12 cellular contexts compared by ENCODE assay signal in genomic region chr16:23999663-24000062, GRCh38.
DNase-seq lines count a peak whose midpoint lies in the region; ATAC-seq, FAIRE-seq and TF ChIP-seq lines count a peak whose summit lies in the region.
"Had no signal": no experiment of that assay in that cellular context is flagged by ENCODE, and none has a peak within 500 bp of the region (broad histone marks: within the 10 kb centered on the region; RNA-seq: fewer than 3 reads in every experiment).

No MANE protein-coding gene starts in this region.

- no peaks in the 10 kb centered on the region for H3K9me3 Mint-ChIP-seq in T-cell
- H3K9me3 Mint-ChIP-seq: dendritic cell treated with granulocyte-macrophage colony-stimulating factor and Interleukin-4, amounts not matched to agents 40 ng/mL and 50 ng/mL, for 4 days had no signal

- dilution Hi-C loops in keratinocyte (cut with MboI; ENCODE audit: extremely low pct_ligation_motif_present, low sequenced_read_pairs) = no loop called here

- H3K27me3 Mint-ChIP-seq in T-cell = no peaks in the 10 kb centered on the region
- H3K27me3 Mint-ChIP-seq: dendritic cell treated with granulocyte-macrophage colony-stimulating factor and Interleukin-4, amounts not matched to agents 40 ng/mL and 50 ng/mL, for 4 days had no signal

- TF ChIP-seq POLR2A in esophagus squamous epithelium (IDR thresholded peaks at IDR 0.05) = no peak
- no peak for TF ChIP-seq POLR2A in upper lobe of left lung (IDR thresholded peaks at IDR 0.05)

- no peak overlapping the region for H3K4me2 ChIP-seq in keratinocyte (ENCODE audit: control insufficient read depth, extremely low read depth, insufficient read depth, low read depth, low read length)

- TF ChIP-seq CTCF in keratinocyte (optimal IDR thresholded peaks at IDR 0.05 in 1 of 3, IDR thresholded peaks at IDR 0.05 in 1 of 3, conservative IDR thresholded peaks at IDR 0.05 in 1 of 3; ENCODE audit: extremely low read depth in 1 of 3, insufficient read depth in 2 of 3, low read length in 3 of 3) (no peak), esophagus squamous epithelium (IDR thresholded peaks at IDR 0.05) (no peak), upper lobe of left lung (IDR thresholded peaks at IDR 0.05) (no peak), foreskin keratinocyte (conservative IDR thresholded peaks at IDR 0.05) (no peak)

- H3K36me3 Mint-ChIP-seq in T-cell = peaks cover 38% of the 10 kb centered on the region

- H3K4me1 Mint-ChIP-seq in T-cell = peaks cover 10 to 17% (median 14%) of the 10 kb centered on the region in 3 donors

- H3K4me3 Mint-ChIP-seq in T-cell = no peak overlapping the region
- H3K4me3 Mint-ChIP-seq: dendritic cell treated with granulocyte-macrophage colony-stimulating factor and Interleukin-4, amounts not matched to agents 40 ng/mL and 50 ng/mL, for 4 days had no signal

- ATAC-seq in HG03432 (IDR thresholded peaks at IDR 0.05; ENCODE audit: unreplicated experiment) = peak; percentile 84
- ATAC-seq in T-cell (replicated peaks in 1 of 4) = no peak
- no peak for ATAC-seq in upper lobe of left lung (ENCODE audit: low FRiP score in 2 of 2)
- ATAC-seq in foreskin keratinocyte = no peak
- ATAC-seq: SK-N-SH treated with all-trans-retinoic acid at 6 μM for 48 hours had no signal

- POLR2A ChIA-PET in T-cell (lab: Charles Lee) = no interaction called here

- H3K4me1 ChIP-seq in keratinocyte (ENCODE audit: control insufficient read depth, extremely low read depth, insufficient read depth, low read length) (peaks cover 13% of the 10 kb centered on the region), esophagus squamous epithelium (no peaks in the 10 kb centered on the region), upper lobe of left lung (no peaks in the 10 kb centered on the region), foreskin keratinocyte (no peaks in the 10 kb centered on the region)

- no peak overlapping the region for H3K27ac Mint-ChIP-seq in T-cell
- H3K27ac Mint-ChIP-seq: dendritic cell treated with granulocyte-macrophage colony-stimulating factor and Interleukin-4, amounts not matched to agents 40 ng/mL and 50 ng/mL, for 4 days had no signal

- no peak overlapping the region for H3K27ac ChIP-seq in keratinocyte (ENCODE audit: control insufficient read depth, insufficient read depth, low read length)
- no peak overlapping the region for H3K27ac ChIP-seq in esophagus squamous epithelium
- no peak overlapping the region for H3K27ac ChIP-seq in upper lobe of left lung
- no peak overlapping the region for H3K27ac ChIP-seq in foreskin keratinocyte

- peak; percentile 17 for FAIRE-seq in keratinocyte (lab: Jason Lieb, UNC)

- intact Hi-C loops in esophagus squamous epithelium (cut with DNase I) = no loop called here

- H3K9me1 ChIP-seq in keratinocyte (ENCODE audit: control insufficient read depth, extremely low read depth, insufficient read depth, low read length) = no peaks in the 10 kb centered on the region

- H3K9me3 ChIP-seq in keratinocyte (ENCODE audit: control insufficient read depth, low read depth, low read length) (no peaks in the 10 kb centered on the region), esophagus squamous epithelium (no peaks in the 10 kb centered on the region), upper lobe of left lung (no peaks in the 10 kb centered on the region)

- H3K27me3 ChIP-seq in keratinocyte (ENCODE audit: control insufficient read depth, extremely low read depth, insufficient read depth, low read length) (no peaks in the 10 kb centered on the region), esophagus squamous epithelium (no peaks in the 10 kb centered on the region), upper lobe of left lung (no peaks in the 10 kb centered on the region), foreskin keratinocyte (no peaks in the 10 kb centered on the region)

- no peak for TF ChIP-seq EP300 in upper lobe of left lung (IDR thresholded peaks at IDR 0.05)

- DNase-seq in stimulated activated naive CD4-positive, alpha-beta T cell treated with Interleukin-2 at 50 U/mL for 16 hours (lab: John Stamatoyannopoulos, UW) = peak; percentile 75
- DNase-seq in stimulated activated naive CD4-positive, alpha-beta T cell (lab: John Stamatoyannopoulos, UW) = no peak
- DNase-seq in keratinocyte (ENCODE audit: low read depth, low spot score) (no peak), T-cell (no peak), esophagus squamous epithelium (lab: John Stamatoyannopoulos, UW) (no peak), upper lobe of left lung (no peak), foreskin keratinocyte (no peak)
- DNase-seq: activated gamma-delta T cell treated with Interleukin-2 at 50 U/mL for 16 hours, glutamatergic neuron had no signal

- H3K4me3 ChIP-seq in keratinocyte (ENCODE audit: control insufficient read depth in 2 of 3, extremely low read depth in 1 of 3, insufficient read depth in 2 of 3, low read depth in 1 of 3, low read length in 3 of 3) (no peak overlapping the region), esophagus squamous epithelium (no peak overlapping the region), upper lobe of left lung (no peak overlapping the region)

- no peaks in the 10 kb centered on the region for H4K20me1 ChIP-seq in keratinocyte (ENCODE audit: control insufficient read depth, extremely low read depth, insufficient read depth, low read length)

- CTCF ChIA-PET in T-cell (lab: Charles Lee) = interaction anchor here in 1 of 2 donors (2.2 kb wide), 1 partner anchor 10 kb away, joined by 5 read pairs; no protein-coding TSS in a partner anchor

- no peaks in the 10 kb centered on the region for H3K79me2 ChIP-seq in keratinocyte (ENCODE audit: control insufficient read depth, insufficient read depth, low read length)

- H3K9ac ChIP-seq in keratinocyte (ENCODE audit: control insufficient read depth, extremely low read depth, insufficient read depth, low read length) = no peak overlapping the region

- H3K36me3 ChIP-seq in keratinocyte (ENCODE audit: control insufficient read depth in 2 of 2, extremely low read depth in 1 of 2, insufficient read depth in 2 of 2, low read length in 2 of 2) (no peaks in the 10 kb centered on the region), esophagus squamous epithelium (no peaks in the 10 kb centered on the region), upper lobe of left lung (no peaks in the 10 kb centered on the region)

- no peak overlapping the region for H2AFZ ChIP-seq in keratinocyte (ENCODE audit: control insufficient read depth, low read length)

- WGBS in esophagus squamous epithelium, 2 donors = 0 to 22% methylated on average over 3 to 4 of the region's 4 CpGs
- WGBS in upper lobe of left lung, 2 donors = 62 to 74% methylated on average over 4 of the region's 4 CpGs
